ENCODE assay signal across 11 cellular contexts in genomic region chr17:19024101-19025078, GRCh38. TPM values are rescaled to one million over a fixed set of nuclear protein-coding genes. Genes with fewer than 3 reads are reported as not detected.
DNase-seq lines count a peak whose midpoint lies in the region; ATAC-seq and TF ChIP-seq lines count a peak whose summit lies in the region.
"Had no signal": no experiment of that assay in that cellular context is flagged by ENCODE, and none has a peak within 500 bp of the region (broad histone marks: within the 10 kb centered on the region; RNA-seq: fewer than 3 reads in every experiment).

No MANE protein-coding gene starts in this region.

- no peaks in the 10 kb centered on the region for H3K27me3 Mint-ChIP-seq in activated naive CD4-positive, alpha-beta T cell treated with anti-CD3 and anti-CD28 coated beads, Interleukin-2, amount 10 ng/mL, durations not matched to agents 7 days and 5 days
- H3K27me3 Mint-ChIP-seq in activated T-helper 17 cell treated with anti-CD3 and anti-CD28 coated beads, Interleukin-2, amount 50 U/mL, for 72 hours: no peaks in the 10 kb centered on the region
- no peaks in the 10 kb centered on the region for H3K27me3 Mint-ChIP-seq in type B pancreatic cell

- no peak for TF ChIP-seq CTCF in type B pancreatic cell (conservative IDR thresholded peaks at IDR 0.05)

- H3K9me3 Mint-ChIP-seq in activated naive CD4-positive, alpha-beta T cell treated with anti-CD3 and anti-CD28 coated beads, Interleukin-2, amount 10 ng/mL, durations not matched to agents 7 days and 5 days: no peaks in the 10 kb centered on the region
- H3K9me3 Mint-ChIP-seq in activated T-helper 17 cell treated with anti-CD3 and anti-CD28 coated beads, Interleukin-2, amount 50 U/mL, for 72 hours: no peaks in the 10 kb centered on the region
- no peaks in the 10 kb centered on the region for H3K9me3 Mint-ChIP-seq in type B pancreatic cell

- peaks cover 20% of the 10 kb centered on the region for H3K4me1 Mint-ChIP-seq in activated naive CD4-positive, alpha-beta T cell treated with anti-CD3 and anti-CD28 coated beads, Interleukin-2, amount 10 ng/mL, durations not matched to agents 7 days and 5 days
- peaks cover 6% of the 10 kb centered on the region for H3K4me1 Mint-ChIP-seq in activated T-helper 17 cell treated with anti-CD3 and anti-CD28 coated beads, Interleukin-2, amount 50 U/mL, for 72 hours
- peaks cover 6% of the 10 kb centered on the region for H3K4me1 Mint-ChIP-seq in type B pancreatic cell (ENCODE audit: unreplicated experiment)

- peaks cover 30% of the 10 kb centered on the region for H3K36me3 Mint-ChIP-seq in activated naive CD4-positive, alpha-beta T cell treated with anti-CD3 and anti-CD28 coated beads, Interleukin-2, amount 10 ng/mL, durations not matched to agents 7 days and 5 days
- peaks cover 9% of the 10 kb centered on the region for H3K36me3 Mint-ChIP-seq in activated T-helper 17 cell treated with anti-CD3 and anti-CD28 coated beads, Interleukin-2, amount 50 U/mL, for 72 hours (ENCODE audit: low read depth)
- no peaks in the 10 kb centered on the region for H3K36me3 Mint-ChIP-seq in type B pancreatic cell

- no peak overlapping the region for H3K4me3 Mint-ChIP-seq in activated naive CD4-positive, alpha-beta T cell treated with anti-CD3 and anti-CD28 coated beads, Interleukin-2, amount 10 ng/mL, durations not matched to agents 7 days and 5 days
- peak overlapping the region; percentile 20 for H3K4me3 Mint-ChIP-seq in activated T-helper 17 cell treated with anti-CD3 and anti-CD28 coated beads, Interleukin-2, amount 50 U/mL, for 72 hours
- peak overlapping the region; percentile 13 for H3K4me3 Mint-ChIP-seq in type B pancreatic cell

- CTCF ChIA-PET in activated naive CD4-positive, alpha-beta T cell treated with anti-CD3 and anti-CD28 coated beads, Interleukin-2, amount 10 ng/mL, durations not matched to agents 7 days and 5 days (lab: Charles Lee): interaction anchor here (1.5 to 2.3 kb wide), 2 partner anchors 64 to 399 kb away, joined by 4 to 9 read pairs; no protein-coding TSS in a partner anchor

- peak overlapping the region; percentile 73 for H3K27ac Mint-ChIP-seq in activated naive CD4-positive, alpha-beta T cell treated with anti-CD3 and anti-CD28 coated beads, Interleukin-2, amount 10 ng/mL, durations not matched to agents 7 days and 5 days
- peak overlapping the region; percentile 74 for H3K27ac Mint-ChIP-seq in activated T-helper 17 cell treated with anti-CD3 and anti-CD28 coated beads, Interleukin-2, amount 50 U/mL, for 72 hours
- H3K27ac Mint-ChIP-seq in type B pancreatic cell: peak overlapping the region; percentile 70

- peak; percentile 61 for ATAC-seq in activated T-helper 17 cell treated with anti-CD3 and anti-CD28 coated beads, Interleukin-2, amount 50 U/mL, for 72 hours (replicated peaks)
- no peak for ATAC-seq in HG03108 (IDR thresholded peaks at IDR 0.05; ENCODE audit: unreplicated experiment)

- DNase-seq in activated naive CD4-positive, alpha-beta T cell treated with anti-CD3 and anti-CD28 coated beads, Interleukin-2, amount 10 ng/mL, durations not matched to agents 7 days and 5 days: peak; percentile 44
- DNase-seq in activated naive CD4-positive, alpha-beta T cell (lab: John Stamatoyannopoulos, UW): no peak
- DNase-seq in iris pigment epithelial cell (ENCODE audit: low read depth) (peak; percentile 16), type B pancreatic cell (ENCODE audit: extremely low spot score, unreplicated experiment) (no peak), NCI-H526 treated with DMSO at 0.1 percent for 48 hours (lab: John Stamatoyannopoulos, UW) (no peak), A172 (ENCODE audit: low spot score) (no peak)
- DNase-seq: cerebellar nuclear complex, NCI-H1092, nucleus accumbens had no signal

RNA-seq across cellular contexts. Expression of gene FAM83G, which starts 19.8 kb away (rescaled TPM):
- total RNA-seq in activated T-helper 17 cell treated with anti-CD3 and anti-CD28 coated beads, Interleukin-2, amount 50 U/mL, for 72 hours: 10 to 100 TPM; 15.9 to 22.6 TPM
- total RNA-seq in type B pancreatic cell (ENCODE audit: low replicate concordance): 8.3 and 18.5 TPM in 2 replicates
- 26.3 and 29.5 TPM in 2 replicates for total RNA-seq in A172 (2014; rRNA removed; shearing (Covaris generic))

RNA-seq across cellular contexts. Expression of gene GRAP, which starts 22.4 kb away (rescaled TPM):
- total RNA-seq in activated T-helper 17 cell treated with anti-CD3 and anti-CD28 coated beads, Interleukin-2, amount 50 U/mL, for 72 hours: 10 to 100 TPM; 13.1 to 14.4 TPM
- 0.22 TPM in 1 of 2 replicates, not detected in the other for total RNA-seq in type B pancreatic cell (ENCODE audit: low replicate concordance)
- total RNA-seq in A172 (2014; rRNA removed; shearing (Covaris generic)): 0.02 TPM in 1 of 2 replicates, not detected in the other

Comparison
In these comparisons a context has a peak if more than half of its experiments do, and no peak if none do; other contexts are left out.
1. DNase-seq: peak in activated naive CD4-positive, alpha-beta T cell treated with anti-CD3 and anti-CD28 coated beads, Interleukin-2, amount 10 ng/mL, durations not matched to agents 7 days and 5 days (single experiment) and iris pigment epithelial cell (single experiment); none in activated naive CD4-positive, alpha-beta T cell (0 of 4), type B pancreatic cell (single experiment), NCI-H526 treated with DMSO at 0.1 percent for 48 hours (single experiment) and A172 (single experiment).
2. RNA of gene GRAP, which starts 22.4 kb away (total RNA-seq): 13.1 to 14.4 TPM in activated T-helper 17 cell treated with anti-CD3 and anti-CD28 coated beads, Interleukin-2, amount 50 U/mL, for 72 hours; 0.22 TPM in type B pancreatic cell and 0.02 TPM in A172; every median in the first group is over 10 times any median in the second.
3. Peak in every context shown above with its lines, with median percentiles within 50 percentile points of each other: H3K27ac Mint-ChIP-seq.